In the genomic region with DNA sequence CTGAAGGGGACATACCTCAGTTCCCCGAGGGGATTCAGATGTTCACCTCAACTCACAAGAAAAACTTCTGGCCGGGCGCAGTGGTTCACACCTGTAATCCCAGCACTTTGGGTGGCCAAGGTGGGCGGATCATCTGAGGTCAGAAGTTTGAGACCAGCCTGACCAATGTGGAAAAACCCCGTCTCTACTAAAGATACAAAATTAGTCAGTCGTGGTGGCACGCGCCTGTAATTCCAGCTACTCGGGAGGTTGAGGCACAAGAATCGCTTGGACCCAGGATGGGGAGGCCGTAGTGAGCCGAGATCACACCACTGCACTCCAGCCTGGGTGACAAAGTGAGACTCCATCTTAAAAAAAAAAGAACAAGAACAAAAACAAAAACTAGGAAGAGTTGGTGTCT, we compare ENCODE assay signal across 17 cellular contexts. TPM values are rescaled to one million over a fixed set of nuclear protein-coding genes. Genes with fewer than 3 reads are reported as not detected.
"Had no signal": no experiment of that assay in that cellular context is flagged by ENCODE, and none has a peak within 500 bp of the region (broad histone marks: within the 10 kb centered on the region; RNA-seq: fewer than 3 reads in every experiment).

No MANE protein-coding gene starts in this region.

RNA-seq across cellular contexts. Expression of gene SPDYE2, which starts 5.7 kb away (rescaled TPM):
- total RNA-seq: activated naive CD4-positive, alpha-beta T cell treated with anti-CD3 and anti-CD28 coated beads for 36 hours; activated naive CD4-positive, alpha-beta T cell treated with anti-CD3 and anti-CD28 coated beads, Interleukin-2, amount 50 U/mL, for 72 hours; activated naive CD8-positive, alpha-beta T cell treated with anti-CD3 and anti-CD28 coated beads for 36 hours; activated T-cell treated with anti-CD3 and anti-CD28 coated beads, Interleukin-2, amount 50 U/mL, for 4 hours; activated T-cell treated with anti-CD3 and anti-CD28 coated beads, Interleukin-2, amount 50 U/mL, for 72 hours; activated T-helper 1 cell treated with anti-CD3 and anti-CD28 coated beads, Interleukin-12 subunit alpha, Interleukin-12 subunit beta, Interleukin-2, Interleukin-4 antibody, amounts not matched to agents 30 ng/mL and 10 ng/mL and 1 ng/mL, durations not matched to agents 14 hours and 24 hours and 36 hours; activated T-helper 2 cell treated with anti-CD3 and anti-CD28 coated beads, Interferon-gamma antibody, Interleukin-2, Interleukin-4, amounts not matched to agents 10 μg/mL and 5 μg/mL and 100 μg/mL, durations not matched to agents 14 hours and 24 hours and 36 hours; aorta; ascending aorta; astrocyte; body of pancreas; breast epithelium; bronchial epithelial cell; cardiac muscle cell; cardiac septum; cerebellum; chondrocyte had no signal
- polyA plus RNA-seq: aorta had no signal
